ENCODE assay signal across 10 cellular contexts in genomic region chr10:14942147-14942928, GRCh38. TPM values are rescaled to one million over a fixed set of nuclear protein-coding genes. Genes with fewer than 3 reads are reported as not detected.
DNase-seq lines count a peak whose midpoint lies in the region; ATAC-seq and FAIRE-seq lines count a peak whose summit lies in the region.
"Not testable (repeated sequence)": the region's sequence is repeated elsewhere in the genome, so short reads cannot be mapped to it uniquely, and the experiment has no call there.
"Had no signal": no experiment of that assay in that cellular context is flagged by ENCODE, and none has a peak within 500 bp of the region (broad histone marks: within the 10 kb centered on the region; RNA-seq: fewer than 3 reads in every experiment).

No MANE protein-coding gene starts in this region.

- DNase-seq in GM18507 (ENCODE audit: extremely low spot score, insufficient read length, low read depth); T-helper 17 cell: not testable (repeated sequence)
- DNase-seq in ureter (ENCODE audit: low spot score): peak; percentile 58

- peak overlapping the region; percentile 37 for H3K27ac Mint-ChIP-seq in T-helper 17 cell
- peak overlapping the region; percentile 6 for H3K27ac Mint-ChIP-seq in dendritic cell treated with granulocyte-macrophage colony-stimulating factor and Interleukin-4, amounts not matched to agents 40 ng/mL and 50 ng/mL, for 4 days

- peak; percentile 91 for ATAC-seq in GM19397 (IDR thresholded peaks at IDR 0.05; ENCODE audit: unreplicated experiment)
- ATAC-seq in GM21737 (IDR thresholded peaks at IDR 0.05; ENCODE audit: unreplicated experiment): peak; percentile 90
- peak; percentile 89 for ATAC-seq in HG02973 (IDR thresholded peaks at IDR 0.05; ENCODE audit: unreplicated experiment)
- peak; percentile 70 for ATAC-seq in HG03439 (IDR thresholded peaks at IDR 0.05; ENCODE audit: unreplicated experiment)
- not testable (repeated sequence) for ATAC-seq in T-helper 17 cell

- not testable (repeated sequence) for H3K9me3 Mint-ChIP-seq in dendritic cell treated with granulocyte-macrophage colony-stimulating factor and Interleukin-4, amounts not matched to agents 40 ng/mL and 50 ng/mL, for 4 days

- not testable (repeated sequence) for H3K36me3 Mint-ChIP-seq in T-helper 17 cell (ENCODE audit: low read depth)
- H3K36me3 Mint-ChIP-seq in dendritic cell treated with granulocyte-macrophage colony-stimulating factor and Interleukin-4, amounts not matched to agents 40 ng/mL and 50 ng/mL, for 4 days (ENCODE audit: low read depth): peaks cover 88% of the 10 kb centered on the region

- not testable (repeated sequence) for H3K9me3 ChIP-seq in T-helper 17 cell (ENCODE audit: control insufficient read depth, low read length, poor library complexity, severe bottlenecking)

- not testable (repeated sequence) for H3K4me1 Mint-ChIP-seq in T-helper 17 cell
- peaks cover 19% of the 10 kb centered on the region for H3K4me1 Mint-ChIP-seq in dendritic cell treated with granulocyte-macrophage colony-stimulating factor and Interleukin-4, amounts not matched to agents 40 ng/mL and 50 ng/mL, for 4 days (ENCODE audit: low read depth)

- intact Hi-C loops in dendritic cell treated with granulocyte-macrophage colony-stimulating factor and Interleukin-4, amounts not matched to agents 40 ng/mL and 50 ng/mL, for 4 days (cut with micrococcal nuclease): not testable (repeated sequence)

- not testable (repeated sequence) for H3K4me3 Mint-ChIP-seq in T-helper 17 cell; dendritic cell treated with granulocyte-macrophage colony-stimulating factor and Interleukin-4, amounts not matched to agents 40 ng/mL and 50 ng/mL, for 4 days

- H3K27me3 Mint-ChIP-seq in T-helper 17 cell; dendritic cell treated with granulocyte-macrophage colony-stimulating factor and Interleukin-4, amounts not matched to agents 40 ng/mL and 50 ng/mL, for 4 days: not testable (repeated sequence)

- FAIRE-seq in GM18507 (lab: Jason Lieb, UNC): peak; percentile 95

RNA-seq across cellular contexts. Expression of gene DCLRE1C, which starts 11.6 kb away (rescaled TPM):
- total RNA-seq in T-helper 17 cell: 10 to 100 TPM; 12.8 to 15.3 TPM
- 21.6 TPM for total RNA-seq in ureter

RNA-seq across cellular contexts. Expression of gene MEIG1, which starts 16.9 kb away (rescaled TPM):
- not detected for total RNA-seq in T-helper 17 cell
- 1.1 TPM for total RNA-seq in ureter
- total RNA-seq: cerebellum, gastroesophageal sphincter had no signal
